In the genomic region with DNA sequence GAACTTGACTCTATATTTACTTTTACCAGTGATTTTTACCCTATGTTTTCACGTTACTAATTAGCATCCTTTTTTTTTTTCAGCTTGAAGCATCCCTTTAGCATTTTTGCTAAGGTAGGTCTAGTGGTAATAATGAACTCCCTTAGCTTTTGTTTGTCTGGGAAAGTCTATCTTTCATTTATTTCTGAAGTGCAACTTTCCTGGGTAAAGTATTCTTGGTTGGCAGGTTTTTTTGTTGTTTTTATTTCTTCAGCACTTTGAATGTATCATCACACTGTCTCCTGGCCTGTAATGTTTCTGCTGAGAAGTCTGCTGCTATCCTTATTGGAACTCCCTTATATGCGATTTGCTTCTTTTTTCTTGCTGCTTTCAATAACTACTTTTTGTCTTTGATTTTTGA, we compare ENCODE assay signal across 6 cellular contexts.
"Had no signal": no experiment of that assay in that cellular context is flagged by ENCODE, and none has a peak within 500 bp of the region (broad histone marks: within the 10 kb centered on the region; RNA-seq: fewer than 3 reads in every experiment).

No MANE protein-coding gene starts in this region.

- DNase-seq: IMR-90, KBM-7, KG1 had no signal

- H3K27ac ChIP-seq: HL-60, KMS-11 had no signal

- H3K4me3 ChIP-seq: K562 had no signal
